2 cellular contexts compared by ENCODE assay signal in genomic region chr12:94980577-94980976, GRCh38.
TF ChIP-seq lines count a peak whose summit lies in the region.

No MANE protein-coding gene starts in this region.

TF ChIP-seq in GM23338, 12 proteins besides CTCF, POLR2A, EP300 and RAD21 (continued from another document):
- TF ChIP-seq NANOG (IDR thresholded peaks at IDR 0.05; ENCODE audit: borderline replicate concordance), result no peak
- no peak for TF ChIP-seq EZH2phosphoT487 (IDR thresholded peaks at IDR 0.05; ENCODE audit: unreplicated experiment)
- TF ChIP-seq ZNF462 (CRISPR knock-in tag; IDR thresholded peaks at IDR 0.05), result no peak
- TF ChIP-seq POLR2AphosphoS5 (IDR thresholded peaks at IDR 0.05; ENCODE audit: low read depth), result no peak
- no peak for TF ChIP-seq ETS1 (IDR thresholded peaks at IDR 0.05)
- TF ChIP-seq EZH2 (IDR thresholded peaks at IDR 0.05; ENCODE audit: low read depth, unreplicated experiment), result no peak
- TF ChIP-seq ZNF331 (CRISPR knock-in tag; IDR thresholded peaks at IDR 0.05; ENCODE audit: low read depth), result no peak
- TF ChIP-seq REST (IDR thresholded peaks at IDR 0.05; ENCODE audit: unreplicated experiment), result no peak
- no peak for TF ChIP-seq JUNB (IDR thresholded peaks at IDR 0.05; ENCODE audit: unreplicated experiment)

TF ChIP-seq in HepG2, 621 proteins besides CTCF, POLR2A, EP300 and RAD21 (continued from another document):
- TF ChIP-seq NFAT5 (CRISPR knock-in tag; IDR thresholded peaks at IDR 0.05) (no peak), ZNF614 (CRISPR knock-in tag; IDR thresholded peaks at IDR 0.05; ENCODE audit: borderline replicate concordance) (no peak), ZNF282 (IDR thresholded peaks at IDR 0.05; ENCODE audit: partially characterized antibody) (no peak), ZBTB25 (CRISPR knock-in tag; IDR thresholded peaks at IDR 0.05) (no peak)
